Comparison of ENCODE assay signal across 14 cellular contexts in the genomic region with DNA sequence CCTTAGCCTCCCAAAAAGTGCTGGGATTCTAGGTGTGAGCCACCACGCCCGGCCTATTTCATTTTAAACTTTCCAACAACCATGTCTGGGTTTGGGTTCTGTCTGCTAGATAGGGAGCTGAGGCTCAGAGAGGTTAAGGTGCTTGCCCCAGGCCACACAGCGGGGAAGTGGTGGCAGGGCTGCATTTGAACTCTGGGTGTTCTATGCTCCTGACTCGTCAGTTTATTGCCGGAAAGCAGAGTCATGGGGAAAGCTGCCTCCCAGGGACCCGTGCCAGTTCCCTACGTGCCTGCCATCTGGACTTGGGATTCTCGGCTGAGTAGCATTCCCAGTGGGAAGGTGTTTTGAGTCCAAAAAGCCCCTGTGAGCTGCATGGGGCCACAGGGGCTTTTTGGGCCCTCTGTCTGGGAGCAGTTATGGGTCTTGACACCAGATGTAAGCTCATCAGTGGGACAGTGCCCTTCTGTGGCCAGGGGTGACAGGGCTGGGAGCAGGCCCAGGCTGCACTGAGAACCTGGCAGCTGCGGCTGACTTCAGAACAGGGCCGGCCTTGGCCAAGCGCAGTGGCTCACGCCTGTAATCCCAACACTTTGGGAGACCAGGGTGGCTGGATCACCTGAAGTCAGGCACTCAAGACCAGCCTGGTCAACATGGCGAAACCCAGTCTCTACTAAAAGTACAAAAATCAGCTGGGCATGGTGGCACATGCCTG. TPM values are rescaled to one million over a fixed set of nuclear protein-coding genes. Genes with fewer than 3 reads are reported as not detected.
DNase-seq lines count a peak whose midpoint lies in the region; ATAC-seq, FAIRE-seq and TF ChIP-seq lines count a peak whose summit lies in the region.
"Had no signal": no experiment of that assay in that cellular context is flagged by ENCODE, and none has a peak within 500 bp of the region (broad histone marks: within the 10 kb centered on the region; RNA-seq: fewer than 3 reads in every experiment).

No MANE protein-coding gene starts in this region.

- no peak overlapping the region for H3K18ac ChIP-seq in H9 (ENCODE audit: insufficient read length, low read depth, low read length)

- peak overlapping the region; percentile 25 for H3K27ac Mint-ChIP-seq in stimulated activated memory B cell treated with anti-CD40 and anti-IgM and Interleukin-4, amounts not matched to agents 10 μg/mL and 1 μg/mL and 100 μg/mL, for 72 hours
- H3K27ac Mint-ChIP-seq in immature natural killer cell: peak overlapping the region in 1 of 6 donors; percentile 34
- H3K27ac Mint-ChIP-seq in H9: no peak overlapping the region; a peak in 2 of 7 replicates

- no peak for TF ChIP-seq RAD21 in SK-N-SH (IDR thresholded peaks at IDR 0.05; ENCODE audit: low read length)

- H3K79me2 ChIP-seq in H9 (ENCODE audit: insufficient read depth, low read length) (no peaks in the 10 kb centered on the region), SK-N-SH (ENCODE audit: insufficient read depth) (peaks cover 6% of the 10 kb centered on the region; the same call in 1 of the 2 replicates)

- CTCF ChIA-PET in SK-N-SH (lab: Yijun Ruan, JAX): interaction anchor here (0.8 to 1.4 kb wide), 3 partner anchors 10 to 53 kb away, joined by 4 read pairs; partner anchors contain the start of gene IL27RA

- H3K56ac ChIP-seq in H9 (ENCODE audit: insufficient read length, low read depth, low read length): no peak overlapping the region

- intact Hi-C loops in stomach (cut with DNase I; ENCODE audit: low total_unique reads): no loop called here

- H3K23ac ChIP-seq in H9 (ENCODE audit: insufficient read length, low read depth, low read length): no peak overlapping the region

- no peaks in the 10 kb centered on the region for H3K4me1 ChIP-seq in stomach
- no peaks in the 10 kb centered on the region for H3K4me1 ChIP-seq in H9 (ENCODE audit: insufficient read depth, low read length)
- peaks cover 0 to 11% of the 10 kb centered on the region in 2 experiments; a peak in 1 of 4 replicates for H3K4me1 ChIP-seq in SK-N-SH (ENCODE audit: control insufficient read depth in 1 of 2, insufficient read depth in 2 of 2, low read depth in 1 of 2, low read length in 1 of 2)
- H3K4me1 ChIP-seq: colonic mucosa had no signal

- WGBS in stomach, 5 donors: 81 to 89% (median 87%) methylated on average over 9 to 13 of the region's 13 CpGs
- no CpG with 5 or more reads among the region's 13 CpGs for WGBS in H9 (ENCODE audit: extremely low coverage, insufficient read length, low lambda C conversion rate)
- WGBS in SK-N-SH (ENCODE audit: low lambda C conversion rate): 90% methylated on average over 9 of the region's 13 CpGs

- H3K36me3 ChIP-seq in stomach (peaks cover 8 to 81% (median 59%) of the 10 kb centered on the region in 4 donors), SK-N-SH (replicated peaks in 1 of 2; ENCODE audit: control insufficient read depth in 1 of 2, insufficient read depth in 2 of 2, low read length in 1 of 2) (peaks cover 0 to 14% of the 10 kb centered on the region in 2 experiments)
- H3K36me3 ChIP-seq: colonic mucosa had no signal

- H3K27me3 Mint-ChIP-seq in stimulated activated memory B cell treated with anti-CD40 and anti-IgM and Interleukin-4, amounts not matched to agents 10 μg/mL and 1 μg/mL and 100 μg/mL, for 72 hours: no peaks in the 10 kb centered on the region
- H3K27me3 Mint-ChIP-seq in immature natural killer cell (ENCODE audit: low read depth in 3 of 3): no peaks in the 10 kb centered on the region
- no peaks in the 10 kb centered on the region for H3K27me3 Mint-ChIP-seq in H9 (ENCODE audit: low read depth)

- no peaks in the 10 kb centered on the region for H3K9me3 Mint-ChIP-seq in stimulated activated memory B cell treated with anti-CD40 and anti-IgM and Interleukin-4, amounts not matched to agents 10 μg/mL and 1 μg/mL and 100 μg/mL, for 72 hours
- H3K9me3 Mint-ChIP-seq in immature natural killer cell (no peaks in the 10 kb centered on the region), H9 (peaks cover 4 to 5% of the 10 kb centered on the region in 2 experiments; a peak in 2 of 5 replicates)

- no peaks in the 10 kb centered on the region for H3F3A ChIP-seq in SK-N-SH (replicated peaks; ENCODE audit: insufficient read depth)

- H3K23me2 ChIP-seq in H9 (ENCODE audit: insufficient read length, low read depth, low read length, poor library complexity, severe bottlenecking): no peaks in the 10 kb centered on the region

- H3K4me1 Mint-ChIP-seq in stimulated activated memory B cell treated with anti-CD40 and anti-IgM and Interleukin-4, amounts not matched to agents 10 μg/mL and 1 μg/mL and 100 μg/mL, for 72 hours: peaks cover 20% of the 10 kb centered on the region
- H3K4me1 Mint-ChIP-seq in immature natural killer cell (peaks cover 0 to 9% of the 10 kb centered on the region in 2 donors), H9 (peaks cover 0 to 1% of the 10 kb centered on the region in 2 experiments; a peak in 2 of 4 replicates)

- TF ChIP-seq CTCF in cardiac fibroblast (IDR thresholded peaks at IDR 0.05; ENCODE audit: low read depth, low read length) (no peak), stomach (IDR thresholded peaks at IDR 0.05) (no peak), H9 (conservative IDR thresholded peaks at IDR 0.05) (no peak), SK-N-SH (IDR thresholded peaks at IDR 0.05) (no peak)

- H4K20me1 ChIP-seq in H9 (ENCODE audit: control insufficient read depth, insufficient read depth, insufficient read length) (no peaks in the 10 kb centered on the region), SK-N-SH (ENCODE audit: insufficient read depth) (no peaks in the 10 kb centered on the region)

- no peak overlapping the region for H3K4ac ChIP-seq in H9 (ENCODE audit: low read depth, low read length)

- peaks cover 30% of the 10 kb centered on the region for H3K36me3 Mint-ChIP-seq in stimulated activated memory B cell treated with anti-CD40 and anti-IgM and Interleukin-4, amounts not matched to agents 10 μg/mL and 1 μg/mL and 100 μg/mL, for 72 hours
- peaks cover 0 to 16% (median 5%) of the 10 kb centered on the region in 3 donors for H3K36me3 Mint-ChIP-seq in immature natural killer cell
- peaks cover 4 to 39% (median 22%) of the 10 kb centered on the region in 3 experiments; a peak in 5 of 7 replicates for H3K36me3 Mint-ChIP-seq in H9 (ENCODE audit: insufficient read depth in 1 of 3, low read depth in 3 of 3)

- no peak for FAIRE-seq in GM12891 (lab: Jason Lieb, UNC)
- FAIRE-seq: GM12878 had no signal

- no peak for ATAC-seq in stimulated activated memory B cell treated with anti-CD40 and anti-IgM and Interleukin-4, amounts not matched to agents 10 μg/mL and 1 μg/mL and 100 μg/mL, for 72 hours
- ATAC-seq: GM12878 had no signal

- DNase-seq in GM12891 (ENCODE audit: insufficient read length, low spot score): peak; percentile 2
- peak; percentile 33 to 46 for DNase-seq in cardiac fibroblast (ENCODE audit: low read depth in 2 of 2)
- DNase-seq in inferior parietal cortex (ENCODE audit: extremely low spot score): peak; percentile 27
- DNase-seq in immature natural killer cell: no peak
- no peak for DNase-seq in stomach
- DNase-seq in H9: no peak
- no peak for DNase-seq in SK-N-SH
- DNase-seq: activated naive CD4-positive, alpha-beta T cell treated with Interleukin-2 at 50 U/mL for 16 hours; colonic mucosa; Karpas-422 had no signal

- H2BK120ac ChIP-seq in H9 (ENCODE audit: low read depth, low read length, poor library complexity, severe bottlenecking): no peak overlapping the region

- H3K4me2 ChIP-seq in H9 (ENCODE audit: insufficient read depth, insufficient read length, low read length) (no peak overlapping the region), SK-N-SH (no peak overlapping the region)
- H3K4me2 ChIP-seq: hepatocyte had no signal

- TF ChIP-seq EP300 in stomach (IDR thresholded peaks at IDR 0.05): no peak
- TF ChIP-seq EP300 in SK-N-SH (IDR thresholded peaks at IDR 0.05; ENCODE audit: borderline replicate concordance in 1 of 2, low read depth in 1 of 2, low read length in 1 of 2): no peak

- H3K4me3 ChIP-seq in cardiac fibroblast (replicated peaks in 1 of 2; ENCODE audit: low read depth in 2 of 2, low read length in 2 of 2) (no peak overlapping the region), stomach (no peak overlapping the region), SK-N-SH (ENCODE audit: low read depth in 2 of 2, low read length in 1 of 2) (no peak overlapping the region)
- H3K4me3 ChIP-seq: colonic mucosa, GM12878, hepatocyte had no signal

- H3K4me3 Mint-ChIP-seq in stimulated activated memory B cell treated with anti-CD40 and anti-IgM and Interleukin-4, amounts not matched to agents 10 μg/mL and 1 μg/mL and 100 μg/mL, for 72 hours: no peak overlapping the region
- no peak overlapping the region for H3K4me3 Mint-ChIP-seq in immature natural killer cell
- no peak overlapping the region; a peak in 1 of 5 replicates for H3K4me3 Mint-ChIP-seq in H9

- H2BK5ac ChIP-seq in H9 (ENCODE audit: insufficient read length, low read length): no peak overlapping the region

- H3T11ph ChIP-seq in H9 (ENCODE audit: low read length): no peak overlapping the region

- TF ChIP-seq POLR2A in GM12891 (IDR thresholded peaks at IDR 0.05; ENCODE audit: low read depth, low read length): no peak
- no peak for TF ChIP-seq POLR2A in stomach (IDR thresholded peaks at IDR 0.05)

- peaks cover 0 to 7% (median 3%) of the 10 kb centered on the region in 4 donors for H3K9me3 ChIP-seq in stomach
- H3K9me3 ChIP-seq in H9 (ENCODE audit: control insufficient read depth, low read depth, low read length): no peaks in the 10 kb centered on the region
- H3K9me3 ChIP-seq in SK-N-SH: peaks cover 10% of the 10 kb centered on the region; the same call in 1 of the 2 replicates
- H3K9me3 ChIP-seq: colonic mucosa had no signal

- no peak overlapping the region for H2BK12ac ChIP-seq in H9 (ENCODE audit: insufficient read length, low read depth, low read length)

- H3K14ac ChIP-seq in H9 (ENCODE audit: insufficient read depth, low read length): no peak overlapping the region

- no peak overlapping the region for H4K5ac ChIP-seq in H9 (ENCODE audit: insufficient read length, low read depth, low read length)

- no peaks in the 10 kb centered on the region for H3K9me2 ChIP-seq in SK-N-SH

- H2AFZ ChIP-seq in H9 (ENCODE audit: low read length) (no peak overlapping the region), SK-N-SH (ENCODE audit: low read depth) (no peak overlapping the region)
- H2AFZ ChIP-seq: hepatocyte had no signal

- no peak overlapping the region for H3K27ac ChIP-seq in stomach
- no peak overlapping the region for H3K27ac ChIP-seq in H9 (ENCODE audit: insufficient read length, low read depth, low read length)
- peak overlapping the region in 1 of 2 experiments; percentile 18; a peak in 1 of 4 replicates for H3K27ac ChIP-seq in SK-N-SH (ENCODE audit: low read depth in 2 of 2, low read length in 1 of 2)
- H3K27ac ChIP-seq: colonic mucosa, hepatocyte had no signal

- no peak overlapping the region for H3K9ac ChIP-seq in H9 (ENCODE audit: extremely low read depth, insufficient read length, low read length)
- no peak overlapping the region for H3K9ac ChIP-seq in SK-N-SH

- no peak overlapping the region for H2AK5ac ChIP-seq in H9 (ENCODE audit: insufficient read length, low read length)

- H3K79me1 ChIP-seq in H9 (ENCODE audit: insufficient read depth, low read depth, low read length, poor library complexity, severe bottlenecking): no peaks in the 10 kb centered on the region

- no peak overlapping the region for H2BK15ac ChIP-seq in H9 (ENCODE audit: low read depth, low read length)

- no peak overlapping the region for H2BK20ac ChIP-seq in H9 (ENCODE audit: low read depth, low read length, poor library complexity, severe bottlenecking)

- no peak overlapping the region for H4K8ac ChIP-seq in H9 (replicated peaks; ENCODE audit: insufficient read length, low read depth, low read length)

- POLR2A ChIA-PET in SK-N-SH (lab: Yijun Ruan, JAX): no interaction called here

- H3K27me3 ChIP-seq in stomach (no peaks in the 10 kb centered on the region), H9 (ENCODE audit: insufficient read depth, low read length) (no peaks in the 10 kb centered on the region), SK-N-SH (ENCODE audit: insufficient read depth) (no peaks in the 10 kb centered on the region)
- H3K27me3 ChIP-seq: colonic mucosa, hepatocyte had no signal

- no peak overlapping the region for H4K91ac ChIP-seq in H9 (ENCODE audit: insufficient read length, low read depth, low read length)

RNA-seq across cellular contexts. Expression of gene RFX1, which starts 10.9 kb away (rescaled TPM):
- polyA plus RNA-seq in GM12891 (2012; ENCODE audit: low read depth, missing spikeins): 3.4 TPM
- polyA plus RNA-seq in immature natural killer cell: 1 to 10 TPM in 1 of 3 donors, under 1 TPM in 2; 0.21 to 1.5 (median 0.66) TPM
- 10 to 100 TPM in 1 of 5 donors, 1 to 10 TPM in 3, under 1 TPM in 1; 0.58 to 27.2 (median 2.6) TPM for total RNA-seq in stomach
- polyA plus RNA-seq in stomach: 1 to 10 TPM; 3.1 to 6.0 (median 3.6) TPM
- total RNA-seq in H9 (2021): 19.2 and 21.4 TPM in 2 replicates
- polyA plus RNA-seq in SK-N-SH (2012; rRNA removed): 0.54 and 1.5 TPM in 2 replicates
- polyA plus RNA-seq in SK-N-SH (2012; cell fraction: cytosol; rRNA removed): 0.64 and 1.2 TPM in 2 replicates
- polyA plus RNA-seq in SK-N-SH (2012; cell fraction: nucleus; rRNA removed): 6.2 and 9.3 TPM in 2 replicates

RNA-seq across cellular contexts. Expression of gene RLN3, which starts 32.8 kb away (rescaled TPM):
- not detected for polyA plus RNA-seq in GM12891 (2012; ENCODE audit: low read depth, missing spikeins)
- not detected for polyA plus RNA-seq in immature natural killer cell
- total RNA-seq in stomach: not detected
- polyA plus RNA-seq in stomach: not detected
- not detected in 2 replicates for total RNA-seq in H9 (2021)
- polyA plus RNA-seq in SK-N-SH (2012; rRNA removed): not detected in 2 replicates
- polyA plus RNA-seq in SK-N-SH (2012; cell fraction: cytosol; rRNA removed): not detected in 2 replicates
- polyA plus RNA-seq in SK-N-SH (2012; cell fraction: nucleus; rRNA removed): not detected in 2 replicates
- total RNA-seq: colonic mucosa, GM12878, hepatocyte, temporal lobe had no signal
- polyA plus RNA-seq: GM12878, hepatocyte had no signal

RNA-seq across cellular contexts. Expression of gene IL27RA, which starts 36.4 kb away (rescaled TPM):
- 18.4 TPM for polyA plus RNA-seq in GM12891 (2012; ENCODE audit: low read depth, missing spikeins)
- polyA plus RNA-seq in immature natural killer cell (10 to 100 TPM; 58.6 to 86.4 (median 69.9) TPM), stomach (1 to 10 TPM; 1.1 to 2.6 (median 1.5) TPM), SK-N-SH (2012; rRNA removed) (9.3 TPM in 2 replicates)
- total RNA-seq in stomach (10 to 100 TPM in 1 of 5 donors, 1 to 10 TPM in 2, not detected in 2; 2.3 to 11.1 (median 4.0) TPM), H9 (2021) (13.6 and 14.6 TPM in 2 replicates)
- polyA plus RNA-seq in SK-N-SH (2012; cell fraction: cytosol; rRNA removed): 5.5 and 7.5 TPM in 2 replicates
- polyA plus RNA-seq in SK-N-SH (2012; cell fraction: nucleus; rRNA removed): 6.4 and 7.6 TPM in 2 replicates

RNA-seq across cellular contexts. Expression of gene DCAF15, which starts 42.9 kb away (rescaled TPM):
- polyA plus RNA-seq in GM12891 (2012; ENCODE audit: low read depth, missing spikeins): 30.0 TPM
- 1 to 10 TPM; 2.4 to 9.4 (median 4.2) TPM for polyA plus RNA-seq in immature natural killer cell
- 10 to 100 TPM in 2 of 5 donors, 1 to 10 TPM in 3; 7.1 to 37.3 (median 9.8) TPM for total RNA-seq in stomach
- polyA plus RNA-seq in stomach: 10 to 100 TPM; 21.2 to 32.9 (median 31.3) TPM
- 82.2 and 82.5 TPM in 2 replicates for total RNA-seq in H9 (2021)
- 36.7 and 55.6 TPM in 2 replicates for polyA plus RNA-seq in SK-N-SH (2012; rRNA removed)
- 12.5 and 21.6 TPM in 2 replicates for polyA plus RNA-seq in SK-N-SH (2012; cell fraction: cytosol; rRNA removed)
- 239 and 253 TPM in 2 replicates for polyA plus RNA-seq in SK-N-SH (2012; cell fraction: nucleus; rRNA removed)

RNA-seq across cellular contexts. Expression of gene PODNL1, which starts 57.0 kb away (rescaled TPM):
- polyA plus RNA-seq in GM12891 (2012; ENCODE audit: low read depth, missing spikeins): 0.08 TPM
- polyA plus RNA-seq in immature natural killer cell (not detected), stomach (1 to 10 TPM in 2 of 3 donors, under 1 TPM in 1; 0.92 to 3.4 (median 1.3) TPM), SK-N-SH (2012; rRNA removed) (4.2 and 7.5 TPM in 2 replicates)
- total RNA-seq in stomach (not detected), H9 (2021) (0.68 TPM in 2 replicates)
- polyA plus RNA-seq in SK-N-SH (2012; cell fraction: cytosol; rRNA removed): 5.1 and 7.2 TPM in 2 replicates
- 11.8 and 14.5 TPM in 2 replicates for polyA plus RNA-seq in SK-N-SH (2012; cell fraction: nucleus; rRNA removed)
- total RNA-seq: GM12878, temporal lobe had no signal

Comparison
In these comparisons a context has a peak if more than half of its experiments do, and no peak if none do; other contexts are left out.
1. DNase-seq: peak in GM12891 (single experiment), cardiac fibroblast (2 of 2) and inferior parietal cortex (single experiment); none in immature natural killer cell (0 of 3), stomach (single experiment), H9 (single experiment) and SK-N-SH (single experiment).